ENCODE assay signal across 1 cellular context in genomic region chr17:8226536-8227237, GRCh38.
TF ChIP-seq lines count a peak whose summit lies in the region.

No MANE protein-coding gene starts in this region.

TF ChIP-seq in HEK293, 187 proteins besides CTCF, POLR2A, EP300 and RAD21 (continued from another document and continues in another):
- peak; percentile 27; the same call in 1 of the 2 replicates for TF ChIP-seq ZNF449 (tag by site-specific recombination; IDR thresholded peaks at IDR 0.05)
- TF ChIP-seq ZNF558 (tag by site-specific recombination; IDR thresholded peaks at IDR 0.05), result no peak
- TF ChIP-seq ZBTB26 (tag by site-specific recombination; optimal IDR thresholded peaks at IDR 0.05), result peak; percentile 47
- TF ChIP-seq ZNF214 (tag by site-specific recombination; IDR thresholded peaks at IDR 0.05; ENCODE audit: borderline replicate concordance), result 0 out of 2 replicates have a peak, but pooled peaks have one; percentile 23
- TF ChIP-seq BCL11A (tag by site-specific recombination; IDR thresholded peaks at IDR 0.05; ENCODE audit: low read depth), result peak; percentile 94
- TF ChIP-seq ZNF501 (tag by site-specific recombination; IDR thresholded peaks at IDR 0.05), result peak; percentile 78
- TF ChIP-seq MEIS1 (CRISPR knock-in tag; IDR thresholded peaks at IDR 0.05; ENCODE audit: borderline replicate concordance), result no peak
- TF ChIP-seq MYNN (tag by site-specific recombination; IDR thresholded peaks at IDR 0.05; ENCODE audit: borderline replicate concordance), result no peak
- peak; percentile 54; the same call in 1 of the 2 replicates for TF ChIP-seq ZFHX2 (tag by site-specific recombination; conservative IDR thresholded peaks at IDR 0.05)
- no peak for TF ChIP-seq ZNF645 (tag by site-specific recombination; IDR thresholded peaks at IDR 0.05)
- TF ChIP-seq ZNF626 (tag by site-specific recombination; IDR thresholded peaks at IDR 0.05), result no peak
- TF ChIP-seq KLF1 (tag by site-specific recombination; IDR thresholded peaks at IDR 0.05), result peak; percentile 42
- peak; percentile 95 for TF ChIP-seq ZBTB11 (tag by site-specific recombination; conservative IDR thresholded peaks at IDR 0.05; ENCODE audit: low read depth)
- TF ChIP-seq ZNF350 (tag by site-specific recombination; IDR thresholded peaks at IDR 0.05), result no peak
- peak; percentile 89 for TF ChIP-seq ZNF580 (tag by site-specific recombination; IDR thresholded peaks at IDR 0.05)
- peak; percentile 53 for TF ChIP-seq ZNF610 (tag by site-specific recombination; IDR thresholded peaks at IDR 0.05; ENCODE audit: borderline replicate concordance)
- TF ChIP-seq ZBTB8A (tag by site-specific recombination; IDR thresholded peaks at IDR 0.05), result peak; percentile 60
- peak; percentile 68; the same call in 1 of the 2 replicates for TF ChIP-seq ZNF76 (tag by site-specific recombination; IDR thresholded peaks at IDR 0.05; ENCODE audit: borderline replicate concordance, low read depth)
- 0 out of 2 replicates have a peak, but pooled peaks have one; percentile 13 for TF ChIP-seq GFI1B (tag by site-specific recombination; IDR thresholded peaks at IDR 0.05)
- no peak for TF ChIP-seq ZNF146 (tag by site-specific recombination; IDR thresholded peaks at IDR 0.05)
- peak; percentile 12; the same call in 1 of the 2 replicates for TF ChIP-seq SALL2 (tag by site-specific recombination; IDR thresholded peaks at IDR 0.05; ENCODE audit: borderline replicate concordance)
- peak; percentile 15; the same call in 1 of the 2 replicates for TF ChIP-seq KLF10 (tag by site-specific recombination; IDR thresholded peaks at IDR 0.05)
- TF ChIP-seq ZNF843 (tag by site-specific recombination; IDR thresholded peaks at IDR 0.05), result peak; percentile 60
- peak; percentile 70; the same call in 1 of the 2 replicates for TF ChIP-seq TSHZ1 (tag by site-specific recombination; IDR thresholded peaks at IDR 0.05; ENCODE audit: borderline replicate concordance)
- TF ChIP-seq FEZF1 (tag by site-specific recombination; IDR thresholded peaks at IDR 0.05), result 0 out of 2 replicates have a peak, but pooled peaks have one; percentile 36
- peak; percentile 49; the same call in 1 of the 2 replicates for TF ChIP-seq PATZ1 (tag by site-specific recombination; IDR thresholded peaks at IDR 0.05)
- TF ChIP-seq ZNF692 (tag by site-specific recombination; IDR thresholded peaks at IDR 0.05), result peak; percentile 68; the same call in 1 of the 2 replicates
- TF ChIP-seq ZNF366 (tag by site-specific recombination; conservative IDR thresholded peaks at IDR 0.05), result peak; percentile 85
- peak; percentile 65 for TF ChIP-seq ZFP69B (tag by site-specific recombination; IDR thresholded peaks at IDR 0.05)
- TF ChIP-seq ZNF624 (tag by site-specific recombination; IDR thresholded peaks at IDR 0.05), result 0 out of 2 replicates have a peak, but pooled peaks have one; percentile 65
- no peak; the same call in 1 of the 2 replicates for TF ChIP-seq KLF7 (tag by site-specific recombination; IDR thresholded peaks at IDR 0.05; ENCODE audit: borderline replicate concordance)
- TF ChIP-seq TCF7L2 (IDR thresholded peaks at IDR 0.05; ENCODE audit: borderline replicate concordance, low read depth, low read length), result no peak
- TF ChIP-seq ZNF518A (tag by site-specific recombination; conservative IDR thresholded peaks at IDR 0.05; ENCODE audit: low read depth), result peak; percentile 30; the same call in 1 of the 2 replicates
- peak; percentile 54 for TF ChIP-seq ZNF561 (tag by site-specific recombination; IDR thresholded peaks at IDR 0.05; ENCODE audit: borderline replicate concordance)
- TF ChIP-seq ZNF394 (tag by site-specific recombination; IDR thresholded peaks at IDR 0.05; ENCODE audit: borderline replicate concordance), result peak; percentile 73
- TF ChIP-seq ZNF677 (tag by site-specific recombination; IDR thresholded peaks at IDR 0.05), result 0 out of 2 replicates have a peak, but pooled peaks have one; percentile 19
- TF ChIP-seq ZNF16 (tag by site-specific recombination; IDR thresholded peaks at IDR 0.05; ENCODE audit: low read depth), result 0 out of 2 replicates have a peak, but pooled peaks have one; percentile 35
- TF ChIP-seq ZNF2 (tag by site-specific recombination; IDR thresholded peaks at IDR 0.05), result peak; percentile 68
